28 cellular contexts compared by ENCODE assay signal in the genomic region with DNA sequence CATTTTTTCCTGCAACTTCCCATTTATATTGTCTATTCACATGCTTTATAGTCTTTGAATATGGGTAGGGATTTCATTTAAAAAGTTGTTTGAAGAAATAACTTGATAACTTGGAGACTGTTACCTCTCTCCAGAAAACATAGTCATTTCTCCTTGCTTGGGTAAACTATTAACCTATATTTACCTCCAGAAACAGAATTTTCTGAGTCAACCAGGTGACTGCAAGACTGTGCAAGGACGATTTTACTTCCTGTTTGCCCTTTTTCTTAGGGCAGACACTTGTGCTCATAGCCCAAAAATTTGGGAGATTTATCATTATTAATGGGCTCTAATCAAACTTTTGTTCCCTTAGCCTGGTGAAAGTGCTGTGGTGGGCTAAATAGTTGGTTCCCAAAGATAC. TPM values are rescaled to one million over a fixed set of nuclear protein-coding genes. Genes with fewer than 3 reads are reported as not detected.
DNase-seq lines count a peak whose midpoint lies in the region; ATAC-seq and TF ChIP-seq lines count a peak whose summit lies in the region.
"Had no signal": no experiment of that assay in that cellular context is flagged by ENCODE, and none has a peak within 500 bp of the region (broad histone marks: within the 10 kb centered on the region; RNA-seq: fewer than 3 reads in every experiment).

No MANE protein-coding gene starts in this region.

- 54% methylated on average over 1 of the region's 1 CpG for WGBS in hepatocyte (ENCODE audit: low lambda C conversion rate, missing lambda C conversion rate)
- 7% methylated on average over 1 of the region's 1 CpG for WGBS in SK-N-SH (ENCODE audit: low lambda C conversion rate)

- H2AFZ ChIP-seq in hepatocyte, result peak overlapping the region; percentile 72
- no peak overlapping the region for H2AFZ ChIP-seq in SK-N-SH (ENCODE audit: low read depth)
- H2AFZ ChIP-seq: GM23248, parathyroid adenoma had no signal

- H3K27me3 ChIP-seq in hepatocyte (no peaks in the 10 kb centered on the region), SK-N-SH (ENCODE audit: insufficient read depth) (no peaks in the 10 kb centered on the region)

- H3K4me2 ChIP-seq in hepatocyte, result peak overlapping the region; percentile 49
- H3K4me2 ChIP-seq in SK-N-SH, result no peak overlapping the region

- H3K36me3 ChIP-seq in hepatocyte (replicated peaks; ENCODE audit: insufficient read depth, low read depth), result no peaks in the 10 kb centered on the region
- H3K36me3 ChIP-seq in SK-N-SH (replicated peaks in 1 of 2; ENCODE audit: control insufficient read depth in 1 of 2, insufficient read depth in 2 of 2, low read length in 1 of 2), result no peaks in the 10 kb centered on the region

- H4K20me1 ChIP-seq in hepatocyte (ENCODE audit: insufficient read depth, poor library complexity, severe bottlenecking) (no peaks in the 10 kb centered on the region), SK-N-SH (ENCODE audit: insufficient read depth) (no peaks in the 10 kb centered on the region)

- no peak for TF ChIP-seq RAD21 in SK-N-SH (IDR thresholded peaks at IDR 0.05; ENCODE audit: low read length)

- DNase-seq in hepatocyte (ENCODE audit: low spot score) (no peak), 8988T (no peak), SK-N-SH (no peak), DMS53 treated with DMSO at 0.1 percent for 48 hours (lab: John Stamatoyannopoulos, UW; ENCODE audit: unreplicated experiment) (no peak)
- DNase-seq in stimulated activated CD4-positive, alpha-beta T cell treated with anti-CD3 and anti-CD28 coated beads, Interleukin-4, amount 100 ng/mL, for 4 hours, result no peak
- DNase-seq: activated CD8-positive, alpha-beta memory T cell treated with anti-CD3 and anti-CD28 coated beads, Interleukin-2, amount 50 U/mL, for 48 hours; Calu3; effector memory CD8-positive, alpha-beta T cell; EL; foreskin melanocyte; GM23248; immature natural killer cell; Kasumi-1; left ventricle myocardium superior; midbrain; NCI-H1048; NCI-H187; NCI-H2227 treated with DMSO at 0.1 percent for 48 hours; NCI-H748 treated with DMSO at 0.1 percent for 48 hours; T-helper 9 cell had no signal

- H3K9me2 ChIP-seq in hepatocyte (replicated peaks; ENCODE audit: insufficient read depth) (no peaks in the 10 kb centered on the region), SK-N-SH (no peaks in the 10 kb centered on the region)

- H3K4me1 ChIP-seq in hepatocyte (ENCODE audit: insufficient read depth) (peaks cover 13% of the 10 kb centered on the region), SK-N-SH (ENCODE audit: control insufficient read depth in 1 of 2, insufficient read depth in 2 of 2, low read depth in 1 of 2, low read length in 1 of 2) (no peaks in the 10 kb centered on the region)

- no peak for TF ChIP-seq EP300 in SK-N-SH (IDR thresholded peaks at IDR 0.05; ENCODE audit: borderline replicate concordance in 1 of 2, low read depth in 1 of 2, low read length in 1 of 2)

- no peak for TF ChIP-seq CTCF in hepatocyte (IDR thresholded peaks at IDR 0.05; ENCODE audit: poor library complexity)
- no peak for TF ChIP-seq CTCF in SK-N-SH (IDR thresholded peaks at IDR 0.05)

- H3K27ac ChIP-seq in hepatocyte, result peak overlapping the region; percentile 54
- no peak overlapping the region for H3K27ac ChIP-seq in SK-N-SH (ENCODE audit: low read depth in 2 of 2, low read length in 1 of 2)
- H3K27ac ChIP-seq: GM23248, parathyroid adenoma had no signal

- peak; percentile 72 for ATAC-seq in GM18870 (IDR thresholded peaks at IDR 0.05; ENCODE audit: unreplicated experiment)
- peak; percentile 78 for ATAC-seq in GM21447 (IDR thresholded peaks at IDR 0.05; ENCODE audit: unreplicated experiment)
- ATAC-seq in HG03354 (IDR thresholded peaks at IDR 0.05; ENCODE audit: poor library complexity, severe bottlenecking, unreplicated experiment), result peak; percentile 87
- ATAC-seq: effector memory CD8-positive, alpha-beta T cell; esophagus mucosa; left ventricle myocardium superior; sciatic nerve had no signal

- H3K9ac ChIP-seq in SK-N-SH, result no peak overlapping the region
- H3K9ac ChIP-seq: GM23248, parathyroid adenoma had no signal

- no peaks in the 10 kb centered on the region for H3K79me2 ChIP-seq in hepatocyte
- no peaks in the 10 kb centered on the region for H3K79me2 ChIP-seq in SK-N-SH (ENCODE audit: insufficient read depth)
- H3K79me2 ChIP-seq: parathyroid adenoma had no signal

- CTCF ChIA-PET in SK-N-SH (lab: Yijun Ruan, JAX), result interaction anchor here (1.2 kb wide), 1 partner anchor 46 kb away, joined by 3 read pairs; no protein-coding TSS in a partner anchor

- no peaks in the 10 kb centered on the region for H3K9me3 ChIP-seq in hepatocyte (ENCODE audit: low read depth)
- no peaks in the 10 kb centered on the region for H3K9me3 ChIP-seq in SK-N-SH

- POLR2A ChIA-PET in SK-N-SH (lab: Yijun Ruan, JAX), result no interaction called here

- no peaks in the 10 kb centered on the region for H3F3A ChIP-seq in SK-N-SH (replicated peaks; ENCODE audit: insufficient read depth)

- no peak overlapping the region for H3K4me3 ChIP-seq in hepatocyte
- no peak overlapping the region for H3K4me3 ChIP-seq in SK-N-SH (ENCODE audit: low read depth in 2 of 2, low read length in 1 of 2)
- H3K4me3 ChIP-seq: GM23248 had no signal

TF ChIP-seq in SK-N-SH, 30 proteins besides CTCF, POLR2A, EP300 and RAD21:
- TF ChIP-seq SMC3 (IDR thresholded peaks at IDR 0.05; ENCODE audit: low read depth, low read length), result no peak
- TF ChIP-seq GABPA (IDR thresholded peaks at IDR 0.05; ENCODE audit: low read depth), result no peak
- no peak for TF ChIP-seq RCOR1 (IDR thresholded peaks at IDR 0.05; ENCODE audit: low read length)
- TF ChIP-seq, protein P1, sequence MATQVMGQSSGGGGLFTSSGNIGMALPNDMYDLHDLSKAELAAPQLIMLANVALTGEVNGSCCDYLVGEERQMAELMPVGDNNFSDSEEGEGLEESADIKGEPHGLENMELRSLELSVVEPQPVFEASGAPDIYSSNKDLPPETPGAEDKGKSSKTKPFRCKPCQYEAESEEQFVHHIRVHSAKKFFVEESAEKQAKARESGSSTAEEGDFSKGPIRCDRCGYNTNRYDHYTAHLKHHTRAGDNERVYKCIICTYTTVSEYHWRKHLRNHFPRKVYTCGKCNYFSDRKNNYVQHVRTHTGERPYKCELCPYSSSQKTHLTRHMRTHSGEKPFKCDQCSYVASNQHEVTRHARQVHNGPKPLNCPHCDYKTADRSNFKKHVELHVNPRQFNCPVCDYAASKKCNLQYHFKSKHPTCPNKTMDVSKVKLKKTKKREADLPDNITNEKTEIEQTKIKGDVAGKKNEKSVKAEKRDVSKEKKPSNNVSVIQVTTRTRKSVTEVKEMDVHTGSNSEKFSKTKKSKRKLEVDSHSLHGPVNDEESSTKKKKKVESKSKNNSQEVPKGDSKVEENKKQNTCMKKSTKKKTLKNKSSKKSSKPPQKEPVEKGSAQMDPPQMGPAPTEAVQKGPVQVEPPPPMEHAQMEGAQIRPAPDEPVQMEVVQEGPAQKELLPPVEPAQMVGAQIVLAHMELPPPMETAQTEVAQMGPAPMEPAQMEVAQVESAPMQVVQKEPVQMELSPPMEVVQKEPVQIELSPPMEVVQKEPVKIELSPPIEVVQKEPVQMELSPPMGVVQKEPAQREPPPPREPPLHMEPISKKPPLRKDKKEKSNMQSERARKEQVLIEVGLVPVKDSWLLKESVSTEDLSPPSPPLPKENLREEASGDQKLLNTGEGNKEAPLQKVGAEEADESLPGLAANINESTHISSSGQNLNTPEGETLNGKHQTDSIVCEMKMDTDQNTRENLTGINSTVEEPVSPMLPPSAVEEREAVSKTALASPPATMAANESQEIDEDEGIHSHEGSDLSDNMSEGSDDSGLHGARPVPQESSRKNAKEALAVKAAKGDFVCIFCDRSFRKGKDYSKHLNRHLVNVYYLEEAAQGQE (IDR thresholded peaks at IDR 0.05; ENCODE audit: low read depth, low read length), result no peak
- no peak for TF ChIP-seq MEF2A (IDR thresholded peaks at IDR 0.05; ENCODE audit: borderline replicate concordance, low read depth)
- no peak for TF ChIP-seq TAF1 (IDR thresholded peaks at IDR 0.05; ENCODE audit: borderline replicate concordance, low read depth, low read length)
- no peak for TF ChIP-seq EZH2phosphoT487 (IDR thresholded peaks at IDR 0.05; ENCODE audit: borderline replicate concordance, low read depth)

RNA-seq across cellular contexts. Expression of a gene that starts 14.3 kb away (rescaled TPM):
- total RNA-seq in hepatocyte, result 0.10 and 0.40 TPM in 2 replicates
- polyA plus RNA-seq in hepatocyte (0.17 TPM in 1 of 2 replicates, not detected in the other), SK-N-SH (2012; rRNA removed) (not detected in 2 replicates)
- not detected in 2 replicates for polyA plus RNA-seq in SK-N-SH (2012; cell fraction: cytosol; rRNA removed)
- not detected in 2 replicates for polyA plus RNA-seq in SK-N-SH (2012; cell fraction: nucleus; rRNA removed)
- total RNA-seq: activated T-helper 2 cell treated with anti-CD3 and anti-CD28 coated beads, Interferon-gamma antibody, Interleukin-2, Interleukin-4, amounts not matched to agents 10 μg/mL and 5 μg/mL and 100 μg/mL, durations not matched to agents 14 hours and 24 hours and 36 hours; esophagus mucosa; GM23248; left ventricle myocardium superior had no signal
- polyA plus RNA-seq: BJ, GM23248, immature natural killer cell had no signal

RNA-seq across cellular contexts. Expression of a gene that starts 46.6 kb away (rescaled TPM):
- total RNA-seq in hepatocyte, result 961 and 1,236 TPM in 2 replicates
- 249 and 267 TPM in 2 replicates for polyA plus RNA-seq in hepatocyte
- 2,958 and 3,456 TPM in 2 replicates for polyA plus RNA-seq in SK-N-SH (2012; rRNA removed)
- polyA plus RNA-seq in SK-N-SH (2012; cell fraction: cytosol; rRNA removed), result 3,101 and 3,500 TPM in 2 replicates
- polyA plus RNA-seq in SK-N-SH (2012; cell fraction: nucleus; rRNA removed), result 1,164 and 1,345 TPM in 2 replicates
